1 cellular context compared by ENCODE assay signal in the genomic region with DNA sequence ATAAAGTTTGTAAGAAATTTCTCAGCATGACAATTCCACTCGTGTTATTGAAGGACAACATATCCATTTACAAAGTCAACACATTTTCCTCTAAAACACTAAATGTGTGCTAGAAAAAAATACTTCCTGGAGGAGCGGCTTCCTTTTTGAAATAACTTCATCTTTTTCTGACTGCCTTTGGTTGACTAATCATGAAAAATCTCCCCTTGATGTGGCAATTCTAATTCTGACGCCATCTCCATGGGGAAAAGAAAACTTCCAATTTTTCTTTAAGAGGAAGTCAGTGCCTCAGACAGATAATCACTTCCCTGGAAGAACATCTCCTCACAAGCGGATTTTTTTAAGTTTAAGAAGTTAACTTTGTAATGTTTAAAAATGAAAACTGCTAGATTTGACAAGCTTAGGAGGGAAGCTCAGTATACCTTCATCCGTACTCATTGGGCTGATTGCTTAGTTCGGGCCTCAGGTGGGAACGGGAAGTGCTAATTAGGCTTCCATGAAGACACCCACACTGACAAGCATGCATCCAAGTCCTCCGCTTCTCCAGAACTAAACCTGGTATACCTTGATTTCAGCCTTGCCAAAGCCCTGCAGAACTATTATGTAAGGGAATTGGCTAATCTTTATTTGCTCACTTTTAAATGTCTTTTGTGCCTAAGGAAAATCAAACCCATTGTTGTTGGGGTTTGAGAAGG.
TF ChIP-seq lines count a peak whose summit lies in the region.

No MANE protein-coding gene starts in this region.

TF ChIP-seq in GM12878, 131 proteins besides CTCF, POLR2A, EP300 and RAD21 (continued from another document and continues in another):
- TF ChIP-seq RELB (IDR thresholded peaks at IDR 0.05; ENCODE audit: low read depth) (no peak), ZNF24 (IDR thresholded peaks at IDR 0.05) (no peak), PKNOX1 (IDR thresholded peaks at IDR 0.05) (no peak), PML (IDR thresholded peaks at IDR 0.05; ENCODE audit: low read length) (no peak), PAX8 (IDR thresholded peaks at IDR 0.05) (no peak), POU2F2 (IDR thresholded peaks at IDR 0.05; ENCODE audit: borderline replicate concordance, low read depth, low read length) (no peak), RUNX3 (IDR thresholded peaks at IDR 0.05; ENCODE audit: low read length) (peak; percentile 71; the same call in 1 of the 2 replicates), BCL11A (IDR thresholded peaks at IDR 0.05; ENCODE audit: low read depth, low read length) (no peak), SUZ12 (IDR thresholded peaks at IDR 0.05; ENCODE audit: unreplicated experiment) (no peak), ZBTB11 (CRISPR knock-in tag; IDR thresholded peaks at IDR 0.05) (no peak), POLR2AphosphoS5 (IDR thresholded peaks at IDR 0.05; ENCODE audit: low read length) (no peak), IRF5 (IDR thresholded peaks at IDR 0.05; ENCODE audit: borderline replicate concordance) (no peak), CREM (IDR thresholded peaks at IDR 0.05; ENCODE audit: low read depth) (no peak), NFIC (IDR thresholded peaks at IDR 0.05; ENCODE audit: low read depth, low read length) (peak; percentile 80; the same call in 1 of the 2 replicates), SKIL (IDR thresholded peaks at IDR 0.05; ENCODE audit: low read depth, poor library complexity, severe bottlenecking) (no peak), TCF12 (IDR thresholded peaks at IDR 0.05; ENCODE audit: low read depth, low read length) (no peak), ATF7 (IDR thresholded peaks at IDR 0.05; ENCODE audit: low read depth) (0 out of 2 replicates have a peak, but pooled peaks have one; percentile 3), SIX5 (IDR thresholded peaks at IDR 0.05; ENCODE audit: low read depth, low read length, severe bottlenecking) (no peak), KAT2A (conservative IDR thresholded peaks at IDR 0.05; ENCODE audit: control insufficient read depth, low read depth, low read length) (no peak)
- TF ChIP-seq, protein P1, sequence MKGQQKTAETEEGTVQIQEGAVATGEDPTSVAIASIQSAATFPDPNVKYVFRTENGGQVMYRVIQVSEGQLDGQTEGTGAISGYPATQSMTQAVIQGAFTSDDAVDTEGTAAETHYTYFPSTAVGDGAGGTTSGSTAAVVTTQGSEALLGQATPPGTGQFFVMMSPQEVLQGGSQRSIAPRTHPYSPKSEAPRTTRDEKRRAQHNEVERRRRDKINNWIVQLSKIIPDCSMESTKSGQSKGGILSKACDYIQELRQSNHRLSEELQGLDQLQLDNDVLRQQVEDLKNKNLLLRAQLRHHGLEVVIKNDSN (IDR thresholded peaks at IDR 0.05; ENCODE audit: borderline replicate concordance, extremely low read length, insufficient read depth, low read depth, low read length), result no peak
- TF ChIP-seq, protein P2, sequence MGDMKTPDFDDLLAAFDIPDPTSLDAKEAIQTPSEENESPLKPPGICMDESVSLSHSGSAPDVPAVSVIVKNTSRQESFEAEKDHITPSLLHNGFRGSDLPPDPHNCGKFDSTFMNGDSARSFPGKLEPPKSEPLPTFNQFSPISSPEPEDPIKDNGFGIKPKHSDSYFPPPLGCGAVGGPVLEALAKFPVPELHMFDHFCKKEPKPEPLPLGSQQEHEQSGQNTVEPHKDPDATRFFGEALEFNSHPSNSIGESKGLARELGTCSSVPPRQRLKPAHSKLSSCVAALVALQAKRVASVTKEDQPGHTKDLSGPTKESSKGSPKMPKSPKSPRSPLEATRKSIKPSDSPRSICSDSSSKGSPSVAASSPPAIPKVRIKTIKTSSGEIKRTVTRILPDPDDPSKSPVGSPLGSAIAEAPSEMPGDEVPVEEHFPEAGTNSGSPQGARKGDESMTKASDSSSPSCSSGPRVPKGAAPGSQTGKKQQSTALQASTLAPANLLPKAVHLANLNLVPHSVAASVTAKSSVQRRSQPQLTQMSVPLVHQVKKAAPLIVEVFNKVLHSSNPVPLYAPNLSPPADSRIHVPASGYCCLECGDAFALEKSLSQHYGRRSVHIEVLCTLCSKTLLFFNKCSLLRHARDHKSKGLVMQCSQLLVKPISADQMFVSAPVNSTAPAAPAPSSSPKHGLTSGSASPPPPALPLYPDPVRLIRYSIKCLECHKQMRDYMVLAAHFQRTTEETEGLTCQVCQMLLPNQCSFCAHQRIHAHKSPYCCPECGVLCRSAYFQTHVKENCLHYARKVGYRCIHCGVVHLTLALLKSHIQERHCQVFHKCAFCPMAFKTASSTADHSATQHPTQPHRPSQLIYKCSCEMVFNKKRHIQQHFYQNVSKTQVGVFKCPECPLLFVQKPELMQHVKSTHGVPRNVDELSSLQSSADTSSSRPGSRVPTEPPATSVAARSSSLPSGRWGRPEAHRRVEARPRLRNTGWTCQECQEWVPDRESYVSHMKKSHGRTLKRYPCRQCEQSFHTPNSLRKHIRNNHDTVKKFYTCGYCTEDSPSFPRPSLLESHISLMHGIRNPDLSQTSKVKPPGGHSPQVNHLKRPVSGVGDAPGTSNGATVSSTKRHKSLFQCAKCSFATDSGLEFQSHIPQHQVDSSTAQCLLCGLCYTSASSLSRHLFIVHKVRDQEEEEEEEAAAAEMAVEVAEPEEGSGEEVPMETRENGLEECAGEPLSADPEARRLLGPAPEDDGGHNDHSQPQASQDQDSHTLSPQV (IDR thresholded peaks at IDR 0.05), result no peak
- TF ChIP-seq, protein P3, sequence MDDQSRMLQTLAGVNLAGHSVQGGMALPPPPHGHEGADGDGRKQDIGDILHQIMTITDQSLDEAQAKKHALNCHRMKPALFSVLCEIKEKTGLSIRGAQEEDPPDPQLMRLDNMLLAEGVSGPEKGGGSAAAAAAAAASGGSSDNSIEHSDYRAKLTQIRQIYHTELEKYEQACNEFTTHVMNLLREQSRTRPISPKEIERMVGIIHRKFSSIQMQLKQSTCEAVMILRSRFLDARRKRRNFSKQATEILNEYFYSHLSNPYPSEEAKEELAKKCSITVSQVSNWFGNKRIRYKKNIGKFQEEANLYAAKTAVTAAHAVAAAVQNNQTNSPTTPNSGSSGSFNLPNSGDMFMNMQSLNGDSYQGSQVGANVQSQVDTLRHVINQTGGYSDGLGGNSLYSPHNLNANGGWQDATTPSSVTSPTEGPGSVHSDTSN (IDR thresholded peaks at IDR 0.05; ENCODE audit: insufficient replicate concordance, low read depth, low read length), result no peak
- TF ChIP-seq, protein P4, sequence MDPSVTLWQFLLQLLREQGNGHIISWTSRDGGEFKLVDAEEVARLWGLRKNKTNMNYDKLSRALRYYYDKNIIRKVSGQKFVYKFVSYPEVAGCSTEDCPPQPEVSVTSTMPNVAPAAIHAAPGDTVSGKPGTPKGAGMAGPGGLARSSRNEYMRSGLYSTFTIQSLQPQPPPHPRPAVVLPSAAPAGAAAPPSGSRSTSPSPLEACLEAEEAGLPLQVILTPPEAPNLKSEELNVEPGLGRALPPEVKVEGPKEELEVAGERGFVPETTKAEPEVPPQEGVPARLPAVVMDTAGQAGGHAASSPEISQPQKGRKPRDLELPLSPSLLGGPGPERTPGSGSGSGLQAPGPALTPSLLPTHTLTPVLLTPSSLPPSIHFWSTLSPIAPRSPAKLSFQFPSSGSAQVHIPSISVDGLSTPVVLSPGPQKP (IDR thresholded peaks at IDR 0.05; ENCODE audit: low read depth, low read length), result no peak
- TF ChIP-seq, protein P5, sequence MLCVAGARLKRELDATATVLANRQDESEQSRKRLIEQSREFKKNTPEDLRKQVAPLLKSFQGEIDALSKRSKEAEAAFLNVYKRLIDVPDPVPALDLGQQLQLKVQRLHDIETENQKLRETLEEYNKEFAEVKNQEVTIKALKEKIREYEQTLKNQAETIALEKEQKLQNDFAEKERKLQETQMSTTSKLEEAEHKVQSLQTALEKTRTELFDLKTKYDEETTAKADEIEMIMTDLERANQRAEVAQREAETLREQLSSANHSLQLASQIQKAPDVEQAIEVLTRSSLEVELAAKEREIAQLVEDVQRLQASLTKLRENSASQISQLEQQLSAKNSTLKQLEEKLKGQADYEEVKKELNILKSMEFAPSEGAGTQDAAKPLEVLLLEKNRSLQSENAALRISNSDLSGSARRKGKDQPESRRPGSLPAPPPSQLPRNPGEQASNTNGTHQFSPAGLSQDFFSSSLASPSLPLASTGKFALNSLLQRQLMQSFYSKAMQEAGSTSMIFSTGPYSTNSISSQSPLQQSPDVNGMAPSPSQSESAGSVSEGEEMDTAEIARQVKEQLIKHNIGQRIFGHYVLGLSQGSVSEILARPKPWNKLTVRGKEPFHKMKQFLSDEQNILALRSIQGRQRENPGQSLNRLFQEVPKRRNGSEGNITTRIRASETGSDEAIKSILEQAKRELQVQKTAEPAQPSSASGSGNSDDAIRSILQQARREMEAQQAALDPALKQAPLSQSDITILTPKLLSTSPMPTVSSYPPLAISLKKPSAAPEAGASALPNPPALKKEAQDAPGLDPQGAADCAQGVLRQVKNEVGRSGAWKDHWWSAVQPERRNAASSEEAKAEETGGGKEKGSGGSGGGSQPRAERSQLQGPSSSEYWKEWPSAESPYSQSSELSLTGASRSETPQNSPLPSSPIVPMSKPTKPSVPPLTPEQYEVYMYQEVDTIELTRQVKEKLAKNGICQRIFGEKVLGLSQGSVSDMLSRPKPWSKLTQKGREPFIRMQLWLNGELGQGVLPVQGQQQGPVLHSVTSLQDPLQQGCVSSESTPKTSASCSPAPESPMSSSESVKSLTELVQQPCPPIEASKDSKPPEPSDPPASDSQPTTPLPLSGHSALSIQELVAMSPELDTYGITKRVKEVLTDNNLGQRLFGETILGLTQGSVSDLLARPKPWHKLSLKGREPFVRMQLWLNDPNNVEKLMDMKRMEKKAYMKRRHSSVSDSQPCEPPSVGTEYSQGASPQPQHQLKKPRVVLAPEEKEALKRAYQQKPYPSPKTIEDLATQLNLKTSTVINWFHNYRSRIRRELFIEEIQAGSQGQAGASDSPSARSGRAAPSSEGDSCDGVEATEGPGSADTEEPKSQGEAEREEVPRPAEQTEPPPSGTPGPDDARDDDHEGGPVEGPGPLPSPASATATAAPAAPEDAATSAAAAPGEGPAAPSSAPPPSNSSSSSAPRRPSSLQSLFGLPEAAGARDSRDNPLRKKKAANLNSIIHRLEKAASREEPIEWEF (IDR thresholded peaks at IDR 0.05; ENCODE audit: insufficient replicate concordance, low read depth, low read length), result peak; percentile 25
